9 cellular contexts compared by ENCODE assay signal in genomic region chr2:60152226-60152833, GRCh38.
DNase-seq lines count a peak whose midpoint lies in the region; ATAC-seq and TF ChIP-seq lines count a peak whose summit lies in the region.
"Had no signal": no experiment of that assay in that cellular context is flagged by ENCODE, and none has a peak within 500 bp of the region (broad histone marks: within the 10 kb centered on the region; RNA-seq: fewer than 3 reads in every experiment).

No MANE protein-coding gene starts in this region.

- ATAC-seq in heart left ventricle = no peak
- no peak for ATAC-seq in Right ventricle myocardium inferior
- ATAC-seq in upper lobe of right lung = peak; percentile 70
- no peak for ATAC-seq in HG02642 (IDR thresholded peaks at IDR 0.05; ENCODE audit: poor library complexity, unreplicated experiment)

- H3K9me3 ChIP-seq in heart left ventricle = peaks cover 0 to 16% (median 6%) of the 10 kb centered on the region in 12 donors
- no peaks in the 10 kb centered on the region for H3K9me3 ChIP-seq in OCI-LY1 (ENCODE audit: low read length)
- no peaks in the 10 kb centered on the region for H3K9me3 ChIP-seq in upper lobe of right lung

- H3F3A ChIP-seq in OCI-LY1 (ENCODE audit: insufficient read depth, low read length) = no peaks in the 10 kb centered on the region

- H3K27ac ChIP-seq in heart left ventricle (no peak overlapping the region), OCI-LY1 (ENCODE audit: low read depth, low read length, poor library complexity, severe bottlenecking) (no peak overlapping the region), upper lobe of right lung (no peak overlapping the region)

- no peak for TF ChIP-seq POLR2A in heart left ventricle (IDR thresholded peaks at IDR 0.05)

- peak; percentile 33 to 74 (median 54) for TF ChIP-seq CTCF in heart left ventricle (IDR thresholded peaks at IDR 0.05)
- peak; percentile 95 for TF ChIP-seq CTCF in OCI-LY1 (IDR thresholded peaks at IDR 0.05; ENCODE audit: low read length)
- TF ChIP-seq CTCF in upper lobe of right lung (IDR thresholded peaks at IDR 0.05) = peak; percentile 76

- no peaks in the 10 kb centered on the region for H4K20me1 ChIP-seq in OCI-LY1 (ENCODE audit: insufficient read depth, low read length)

- no peak overlapping the region for H3K9ac ChIP-seq in OCI-LY1 (ENCODE audit: low read length)

- no peak overlapping the region for H3K4me3 ChIP-seq in heart left ventricle
- H3K4me3 ChIP-seq in OCI-LY1 (ENCODE audit: low read depth, low read length, poor library complexity, severe bottlenecking) = no peak overlapping the region
- H3K4me3 ChIP-seq in upper lobe of right lung = no peak overlapping the region

- no peak for DNase-seq in heart left ventricle
- no peak for DNase-seq in Right ventricle myocardium inferior (ENCODE audit: missing footprints)
- DNase-seq in foreskin melanocyte = peak; percentile 24
- no peak for DNase-seq in upper lobe of right lung
- DNase-seq in COR-L47 (lab: John Stamatoyannopoulos, UW) = no peak
- no peak for DNase-seq in NCI-H524 treated with DMSO at 0.1 percent for 48 hours (lab: John Stamatoyannopoulos, UW)
- DNase-seq: activated B cell treated with CpG ODN at 0.5 μM for 24 hours had no signal

- WGBS in heart left ventricle, 4 donors = 64 to 68% (median 67%) methylated on average over 4 of the region's 4 CpGs

- H3K79me2 ChIP-seq in OCI-LY1 (ENCODE audit: insufficient read depth, low read length) = no peaks in the 10 kb centered on the region

- H3K36me3 ChIP-seq in heart left ventricle = no peaks in the 10 kb centered on the region
- H3K36me3 ChIP-seq in OCI-LY1 (ENCODE audit: insufficient read depth, low read length) = no peaks in the 10 kb centered on the region
- no peaks in the 10 kb centered on the region for H3K36me3 ChIP-seq in upper lobe of right lung

- H3K9me2 ChIP-seq in OCI-LY1 (ENCODE audit: low read depth, low read length) = no peaks in the 10 kb centered on the region

- H3K4me2 ChIP-seq in OCI-LY1 (ENCODE audit: low read length) = no peak overlapping the region

- H3K4me1 ChIP-seq in heart left ventricle = no peaks in the 10 kb centered on the region
- H3K4me1 ChIP-seq in OCI-LY1 (ENCODE audit: insufficient read depth, low read length, severe bottlenecking) = no peaks in the 10 kb centered on the region
- no peaks in the 10 kb centered on the region for H3K4me1 ChIP-seq in upper lobe of right lung

- H2AFZ ChIP-seq in OCI-LY1 (ENCODE audit: low read length) = no peak overlapping the region

- H3K27me3 ChIP-seq in heart left ventricle (no peaks in the 10 kb centered on the region), OCI-LY1 (ENCODE audit: insufficient read depth, low read length) (no peaks in the 10 kb centered on the region), upper lobe of right lung (no peaks in the 10 kb centered on the region)

- intact Hi-C loops in heart left ventricle (cut with DNase I) = loop anchor here in 1 of 10 donors (10.0 kb wide), 1 partner anchor 848 kb away; no protein-coding TSS in a partner anchor
- intact Hi-C loops in Right ventricle myocardium inferior (cut with DNase I) = no loop called here
- intact Hi-C loops in upper lobe of right lung (cut with DNase I) = no loop called here
